7 cellular contexts compared by ENCODE assay signal in genomic region chr12:131294716-131295115, GRCh38.
DNase-seq lines count a peak whose midpoint lies in the region; ATAC-seq and TF ChIP-seq lines count a peak whose summit lies in the region.
"Not testable (repeated sequence)": the region's sequence is repeated elsewhere in the genome, so short reads cannot be mapped to it uniquely, and the experiment has no call there.

No MANE protein-coding gene starts in this region.

- DNase-seq in activated CD8-positive, alpha-beta memory T cell treated with anti-CD3 and anti-CD28 coated beads, Interleukin-2, amount 10 ng/mL, durations not matched to agents 7 days and 5 days: peak; percentile 21
- peak; percentile 34 for DNase-seq in ecto neural progenitor cell (ENCODE audit: low spot score)
- DNase-seq in glutamatergic neuron: not testable (repeated sequence)
- DNase-seq in islet precursor cell: peak; percentile 42
- peak; percentile 78 for DNase-seq in mesenteric fat pad (ENCODE audit: low spot score)
- peak; percentile 5 for DNase-seq in posterior vena cava (ENCODE audit: low spot score)
- peak; percentile 38 to 57 for DNase-seq in aorta

- not testable (repeated sequence) for H3K9me3 Mint-ChIP-seq in activated CD8-positive, alpha-beta memory T cell treated with anti-CD3 and anti-CD28 coated beads, Interleukin-2, amount 10 ng/mL, durations not matched to agents 7 days and 5 days (ENCODE audit: low read depth); glutamatergic neuron (ENCODE audit: unreplicated experiment)

- H3K27ac ChIP-seq in aorta (ENCODE audit: low read depth in 1 of 2, low read length in 2 of 2): not testable (repeated sequence)

- not testable (repeated sequence) for ATAC-seq in activated CD8-positive, alpha-beta memory T cell treated with anti-CD3 and anti-CD28 coated beads, Interleukin-2, amount 10 ng/mL, durations not matched to agents 7 days and 5 days; aorta (ENCODE audit: low FRiP score)

- 86 to 88% methylated on average over 10 to 12 of the region's 12 CpGs for WGBS in aorta, 2 donors

- not testable (repeated sequence) for H3K4me1 Mint-ChIP-seq in activated CD8-positive, alpha-beta memory T cell treated with anti-CD3 and anti-CD28 coated beads, Interleukin-2, amount 10 ng/mL, durations not matched to agents 7 days and 5 days; glutamatergic neuron (ENCODE audit: low read depth, unreplicated experiment)

- CTCF ChIA-PET in activated CD8-positive, alpha-beta memory T cell treated with anti-CD3 and anti-CD28 coated beads, Interleukin-2, amount 10 ng/mL, durations not matched to agents 7 days and 5 days (lab: Charles Lee): not testable (repeated sequence)

- not testable (repeated sequence) for TF ChIP-seq CTCF in glutamatergic neuron (IDR thresholded peaks at IDR 0.05; ENCODE audit: partially characterized antibody, unreplicated experiment)

- not testable (repeated sequence) for H3K36me3 ChIP-seq in aorta (ENCODE audit: control insufficient read depth in 1 of 2, insufficient read depth in 2 of 2, low read length in 1 of 2)

- not testable (repeated sequence) for H3K9me3 ChIP-seq in aorta (ENCODE audit: control insufficient read depth, low read length)

- H3K27ac Mint-ChIP-seq in activated CD8-positive, alpha-beta memory T cell treated with anti-CD3 and anti-CD28 coated beads, Interleukin-2, amount 10 ng/mL, durations not matched to agents 7 days and 5 days: not testable (repeated sequence)
- H3K27ac Mint-ChIP-seq in glutamatergic neuron (ENCODE audit: unreplicated experiment): peak overlapping the region; percentile 85

- not testable (repeated sequence) for H3K4me3 ChIP-seq in aorta (ENCODE audit: low read length in 2 of 2)

- H3K36me3 Mint-ChIP-seq in activated CD8-positive, alpha-beta memory T cell treated with anti-CD3 and anti-CD28 coated beads, Interleukin-2, amount 10 ng/mL, durations not matched to agents 7 days and 5 days; glutamatergic neuron (ENCODE audit: unreplicated experiment): not testable (repeated sequence)

- intact Hi-C loops in posterior vena cava (cut with DNase I) (loop anchor here in 1 of 2 donors (5.0 kb wide), 1 partner anchor 373 kb away; no protein-coding TSS in a partner anchor), aorta (cut with DNase I) (loop anchor here in 1 of 2 donors (10.0 kb wide), 1 partner anchor 370 kb away; no protein-coding TSS in a partner anchor)

- H3K4me1 ChIP-seq in aorta (ENCODE audit: control insufficient read depth in 1 of 2, insufficient read depth in 2 of 2, low read length in 2 of 2): not testable (repeated sequence)

- not testable (repeated sequence) for H3K4me3 Mint-ChIP-seq in activated CD8-positive, alpha-beta memory T cell treated with anti-CD3 and anti-CD28 coated beads, Interleukin-2, amount 10 ng/mL, durations not matched to agents 7 days and 5 days
- peak overlapping the region; percentile 31 for H3K4me3 Mint-ChIP-seq in glutamatergic neuron (ENCODE audit: unreplicated experiment)

- H3K27me3 Mint-ChIP-seq in activated CD8-positive, alpha-beta memory T cell treated with anti-CD3 and anti-CD28 coated beads, Interleukin-2, amount 10 ng/mL, durations not matched to agents 7 days and 5 days: not testable (repeated sequence)
- H3K27me3 Mint-ChIP-seq in glutamatergic neuron (ENCODE audit: unreplicated experiment): peaks cover 11% of the 10 kb centered on the region

- not testable (repeated sequence) for H3K27me3 ChIP-seq in aorta (ENCODE audit: control insufficient read depth in 1 of 2, insufficient read depth in 2 of 2, low read length in 1 of 2)
